In genomic region chr20:56774873-56775272, GRCh38 we compare ENCODE assay signal across 10 cellular contexts.
"Had no signal": no experiment of that assay in that cellular context is flagged by ENCODE, and none has a peak within 500 bp of the region (broad histone marks: within the 10 kb centered on the region; RNA-seq: fewer than 3 reads in every experiment).

No MANE protein-coding gene starts in this region.

- FAIRE-seq: H1, H54 had no signal

- H3K9ac ChIP-seq: GM23248, KMS-11 had no signal

- H3K27ac ChIP-seq: GM23248, KMS-11 had no signal

- H2AFZ ChIP-seq: GM23248 had no signal

- H3K4me2 ChIP-seq: KMS-11 had no signal

- DNase-seq: GM23248, H9, HCEC 1CT, HFFc6, IMR-90, Karpas-422, KBM-7 had no signal

- H3K4me3 ChIP-seq: GM23248 had no signal
